ENCODE assay signal across 15 cellular contexts in genomic region chr11:82871646-82872045, GRCh38. TPM values are rescaled to one million over a fixed set of nuclear protein-coding genes. Genes with fewer than 3 reads are reported as not detected.
DNase-seq lines count a peak whose midpoint lies in the region; ATAC-seq and TF ChIP-seq lines count a peak whose summit lies in the region.
"Had no signal": no experiment of that assay in that cellular context is flagged by ENCODE, and none has a peak within 500 bp of the region (broad histone marks: within the 10 kb centered on the region; RNA-seq: fewer than 3 reads in every experiment).

No MANE protein-coding gene starts in this region.

- no peaks in the 10 kb centered on the region for H3K9me3 Mint-ChIP-seq in HFFc6
- H3K9me3 Mint-ChIP-seq: CD8-positive, alpha-beta T cell had no signal

- H3K27me3 Mint-ChIP-seq in HFFc6 (ENCODE audit: insufficient read depth): no peaks in the 10 kb centered on the region
- H3K27me3 Mint-ChIP-seq: IgD-negative memory B cell had no signal

- H3K27ac Mint-ChIP-seq in HFFc6: no peak overlapping the region
- H3K27ac Mint-ChIP-seq: CD14-positive monocyte; CD8-positive, alpha-beta T cell; IgD-negative memory B cell had no signal

- ATAC-seq in GM19351 (IDR thresholded peaks at IDR 0.05; ENCODE audit: unreplicated experiment): no peak
- ATAC-seq: CD8-positive, alpha-beta T cell had no signal

- no peaks in the 10 kb centered on the region for H3K36me3 Mint-ChIP-seq in HFFc6 (ENCODE audit: low read depth)
- H3K36me3 Mint-ChIP-seq: IgD-negative memory B cell had no signal

- TF ChIP-seq CTCF in HFFc6 (IDR thresholded peaks at IDR 0.05) (no peak), fibroblast of mammary gland (conservative IDR thresholded peaks at IDR 0.05; ENCODE audit: control insufficient read depth, insufficient read depth, low read depth, low read length) (no peak)

- no peak overlapping the region for H3K4me3 ChIP-seq in fibroblast of mammary gland (ENCODE audit: control insufficient read depth, low read depth, low read length)

- H3K4me1 Mint-ChIP-seq in HFFc6 (ENCODE audit: low read depth): peaks cover 32% of the 10 kb centered on the region

- DNase-seq in AG08395 (ENCODE audit: low spot score): peak; percentile 8
- peak; percentile 38 for DNase-seq in EL
- DNase-seq in HFFc6: peak; percentile 8
- DNase-seq in fibroblast of mammary gland (ENCODE audit: low read depth): peak; percentile 74
- DNase-seq in stimulated activated CD4-positive, alpha-beta T cell treated with anti-CD3 and anti-CD28 coated beads, Interleukin-2, amount 100 ng/mL, for 48 hours: no peak
- DNase-seq in NCI-H774 (lab: John Stamatoyannopoulos, UW): no peak
- DNase-seq: 8988T; Caco-2; CD8-positive, alpha-beta T cell; DMS53; HCEC 1CT; KG1 had no signal

- no peak overlapping the region for H3K4me3 Mint-ChIP-seq in HFFc6
- H3K4me3 Mint-ChIP-seq: CD14-positive monocyte; CD8-positive, alpha-beta T cell; IgD-negative memory B cell had no signal

RNA-seq across cellular contexts. Expression of gene PRCP, which starts 28.6 kb away (rescaled TPM):
- total RNA-seq in HFFc6 (2021; fragmentation: NEBNext Ultra II Directional; extraction: Animal tissue kit (Norgen Biotek cat#: 25700)): 10 to 100 TPM; 51.2 to 63.3 (median 57.5) TPM

RNA-seq across cellular contexts. Expression of gene DDIAS, which starts 29.9 kb away (rescaled TPM):
- 1 to 10 TPM; 4.7 to 9.7 (median 8.4) TPM for total RNA-seq in HFFc6 (2021; fragmentation: NEBNext Ultra II Directional; extraction: Animal tissue kit (Norgen Biotek cat#: 25700))

Comparison
In these comparisons a context has a peak if more than half of its experiments do, and no peak if none do; other contexts are left out.
1. DNase-seq: peak in AG08395 (single experiment), EL (single experiment), HFFc6 (single experiment) and fibroblast of mammary gland (single experiment); none in stimulated activated CD4-positive, alpha-beta T cell treated with anti-CD3 and anti-CD28 coated beads, Interleukin-2, amount 100 ng/mL, for 48 hours (0 of 2) and NCI-H774 (single experiment).